Comparison of ENCODE assay signal across 25 cellular contexts in the genomic region with DNA sequence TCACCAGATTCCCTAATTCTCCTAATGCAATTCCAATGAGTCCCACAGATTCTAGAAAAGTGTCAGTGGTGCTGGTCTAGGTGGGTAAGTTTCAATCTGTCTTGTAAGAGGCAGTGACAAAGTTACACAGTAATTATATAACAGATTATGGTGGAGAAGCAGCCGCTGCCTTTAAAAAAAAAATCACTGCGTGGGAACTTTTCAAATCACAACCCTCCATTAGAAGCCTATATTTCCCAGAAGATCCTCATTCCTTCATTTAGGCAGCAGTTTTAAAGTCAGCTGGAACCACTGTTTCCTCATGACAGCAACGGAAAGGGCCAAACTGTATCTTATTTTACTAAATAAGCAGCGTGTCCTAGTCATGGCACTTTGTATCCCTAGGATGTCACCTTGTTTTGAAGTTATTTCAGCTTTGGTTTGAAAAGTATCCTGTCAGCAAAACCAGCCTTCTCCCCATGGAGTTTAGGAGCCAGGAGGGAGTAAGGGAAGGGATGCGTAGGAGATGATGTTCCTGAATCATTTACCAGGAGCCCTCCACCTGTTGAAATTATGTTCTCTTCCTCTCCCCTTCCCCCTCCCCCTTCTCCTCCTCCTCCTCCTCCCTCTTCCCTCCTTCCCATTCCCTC. TPM values are rescaled to one million over a fixed set of nuclear protein-coding genes. Genes with fewer than 3 reads are reported as not detected.
DNase-seq lines count a peak whose midpoint lies in the region; ATAC-seq and TF ChIP-seq lines count a peak whose summit lies in the region.
"Had no signal": no experiment of that assay in that cellular context is flagged by ENCODE, and none has a peak within 500 bp of the region (broad histone marks: within the 10 kb centered on the region; RNA-seq: fewer than 3 reads in every experiment).

No MANE protein-coding gene starts in this region.

- CTCF ChIA-PET in HEK293 (lab: Yijun Ruan, JAX): interaction anchor here (1.1 kb wide), 1 partner anchor 360 kb away, joined by 4 read pairs; no protein-coding TSS in a partner anchor

- H3K23ac ChIP-seq in mesendoderm (ENCODE audit: low read length): no peak overlapping the region

- 73% methylated on average over 5 of the region's 5 CpGs for WGBS in hepatocyte (ENCODE audit: low lambda C conversion rate, missing lambda C conversion rate)
- no CpG with 5 or more reads among the region's 5 CpGs for WGBS in mesendoderm (ENCODE audit: extremely low coverage, insufficient coverage, low lambda C conversion rate)

- H3K36me3 ChIP-seq in HEK293 (ENCODE audit: control insufficient read depth in 2 of 2, insufficient read depth in 1 of 2, low read length in 2 of 2): no peaks in the 10 kb centered on the region
- H3K36me3 ChIP-seq in hepatocyte (replicated peaks; ENCODE audit: insufficient read depth, low read depth): no peaks in the 10 kb centered on the region
- H3K36me3 ChIP-seq in mesendoderm (ENCODE audit: control insufficient read depth, insufficient read depth, low read length): no peaks in the 10 kb centered on the region
- H3K36me3 ChIP-seq: SJSA1 had no signal

- TF ChIP-seq CTCF in HEK293 (tag by site-specific recombination; IDR thresholded peaks at IDR 0.05): no peak
- TF ChIP-seq CTCF in hepatocyte (IDR thresholded peaks at IDR 0.05; ENCODE audit: poor library complexity): no peak

- H3K18ac ChIP-seq in mesendoderm (ENCODE audit: low read length): peak overlapping the region; percentile 42

- no peak overlapping the region for H2BK120ac ChIP-seq in mesendoderm (ENCODE audit: low read depth, low read length)

- H3K9ac ChIP-seq in mesendoderm (ENCODE audit: low read length): no peak overlapping the region
- H3K9ac ChIP-seq: GM23248 had no signal

- no peak overlapping the region for H3K4ac ChIP-seq in mesendoderm (ENCODE audit: low read depth, low read length)

- H3K4me1 ChIP-seq in HEK293 (ENCODE audit: control insufficient read depth, insufficient read depth, low read length) (peaks cover 16% of the 10 kb centered on the region), hepatocyte (ENCODE audit: insufficient read depth) (peaks cover 51% of the 10 kb centered on the region), mesendoderm (ENCODE audit: control insufficient read depth, low read depth, low read length) (no peaks in the 10 kb centered on the region)

- H3K9me2 ChIP-seq in hepatocyte (replicated peaks; ENCODE audit: insufficient read depth): no peaks in the 10 kb centered on the region

- DNase-seq in hepatocyte (ENCODE audit: low spot score) (no peak), mesendoderm (no peak), putamen (ENCODE audit: low spot score) (peak; percentile 58), 8988T (no peak), D341Med (ENCODE audit: low spot score) (no peak)
- DNase-seq: C1 segment of cervical spinal cord; CD4-positive, alpha-beta memory T cell; DMS153; DND-41; GM23248; H7; Karpas-422; NCI-H1092 treated with DMSO at 0.1 percent for 48 hours; NCI-H1436; NCI-H187; NCI-H2081 treated with DMSO at 0.1 percent for 48 hours; NCI-H2171; NCI-H524; NCI-H748 treated with DMSO at 0.1 percent for 48 hours; PC-9 had no signal

- H3K4me2 ChIP-seq in hepatocyte (peak overlapping the region; percentile 21), mesendoderm (ENCODE audit: low read length) (no peak overlapping the region)
- H3K4me2 ChIP-seq: PC-9 had no signal

- H2AK5ac ChIP-seq in mesendoderm (ENCODE audit: low read length): no peak overlapping the region

- H3K79me1 ChIP-seq in mesendoderm (ENCODE audit: low read length): no peaks in the 10 kb centered on the region

- H2AFZ ChIP-seq in hepatocyte: no peak overlapping the region
- H2AFZ ChIP-seq: GM23248, PC-9 had no signal

- no peak overlapping the region for H4K8ac ChIP-seq in mesendoderm (ENCODE audit: low read depth, low read length)

- H4K5ac ChIP-seq in mesendoderm (ENCODE audit: low read length): no peak overlapping the region

- H2BK5ac ChIP-seq in mesendoderm (ENCODE audit: low read length): no peak overlapping the region

- H3K27me3 ChIP-seq in hepatocyte: no peaks in the 10 kb centered on the region
- H3K27me3 ChIP-seq in mesendoderm (ENCODE audit: insufficient read depth, low read length, poor library complexity): no peaks in the 10 kb centered on the region
- H3K27me3 ChIP-seq: SJSA1 had no signal

- no peak overlapping the region for H2BK15ac ChIP-seq in mesendoderm (replicated peaks; ENCODE audit: low read depth)

- POLR2A ChIA-PET in HEK293 (lab: Yijun Ruan, JAX): no interaction called here

- ATAC-seq in HG02588 (IDR thresholded peaks at IDR 0.05; ENCODE audit: unreplicated experiment) (no peak), HG02623 (IDR thresholded peaks at IDR 0.05; ENCODE audit: unreplicated experiment) (no peak)
- ATAC-seq: Right ventricle myocardium inferior had no signal

- H4K20me1 ChIP-seq in hepatocyte (ENCODE audit: insufficient read depth, poor library complexity, severe bottlenecking): no peaks in the 10 kb centered on the region

- H3K79me2 ChIP-seq in hepatocyte: no peaks in the 10 kb centered on the region
- no peaks in the 10 kb centered on the region for H3K79me2 ChIP-seq in mesendoderm (ENCODE audit: control insufficient read depth, insufficient read depth, low read length)

- H3K56ac ChIP-seq in mesendoderm (ENCODE audit: low read length): no peak overlapping the region

- no peaks in the 10 kb centered on the region for H3K9me3 ChIP-seq in HEK293 (ENCODE audit: control insufficient read depth, insufficient read depth, low read depth, low read length)
- no peaks in the 10 kb centered on the region for H3K9me3 ChIP-seq in hepatocyte (ENCODE audit: low read depth)
- H3K9me3 ChIP-seq: SJSA1 had no signal

- H3K4me3 ChIP-seq in HEK293 (ENCODE audit: low read depth, low read length) (no peak overlapping the region), hepatocyte (no peak overlapping the region), mesendoderm (ENCODE audit: low read length) (no peak overlapping the region)
- H3K4me3 ChIP-seq: GM23248, PC-9, SJSA1 had no signal

- H3K27ac ChIP-seq in HEK293 (ENCODE audit: extremely low read depth, low read depth, low read length) (no peak overlapping the region), hepatocyte (peak overlapping the region; percentile 92), mesendoderm (ENCODE audit: low read depth, low read length) (no peak overlapping the region)
- H3K27ac ChIP-seq: GM23248, PC-9, SJSA1 had no signal

TF ChIP-seq in HEK293, 187 proteins besides CTCF, POLR2A, EP300 and RAD21:
- TF ChIP-seq SCRT2 (tag by site-specific recombination; IDR thresholded peaks at IDR 0.05): peak; percentile 36
- TF ChIP-seq, protein P1, sequence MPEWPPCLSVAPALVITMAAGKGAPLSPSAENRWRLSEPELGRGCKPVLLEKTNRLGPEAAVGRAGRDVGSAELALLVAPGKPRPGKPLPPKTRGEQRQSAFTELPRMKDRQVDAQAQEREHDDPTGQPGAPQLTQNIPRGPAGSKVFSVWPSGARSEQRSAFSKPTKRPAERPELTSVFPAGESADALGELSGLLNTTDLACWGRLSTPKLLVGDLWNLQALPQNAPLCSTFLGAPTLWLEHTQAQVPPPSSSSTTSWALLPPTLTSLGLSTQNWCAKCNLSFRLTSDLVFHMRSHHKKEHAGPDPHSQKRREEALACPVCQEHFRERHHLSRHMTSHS (tag by site-specific recombination; IDR thresholded peaks at IDR 0.05): no peak

RNA-seq across cellular contexts. Expression of gene DUSP6, which starts 27.7 kb away (rescaled TPM):
- total RNA-seq in hepatocyte: 52.5 and 55.4 TPM in 2 replicates
- polyA plus RNA-seq in hepatocyte: 41.5 and 51.8 TPM in 2 replicates
- 30.5 TPM for polyA plus RNA-seq in mesendoderm (2013, experiment 1 of 2)
- 30.1 TPM for polyA plus RNA-seq in mesendoderm (2013, experiment 2 of 2)
